In genomic region chr17:56425483-56425882, GRCh38 we compare ENCODE assay signal across 26 cellular contexts.
DNase-seq lines count a peak whose midpoint lies in the region; ATAC-seq, FAIRE-seq and TF ChIP-seq lines count a peak whose summit lies in the region.
"Had no signal": no experiment of that assay in that cellular context is flagged by ENCODE, and none has a peak within 500 bp of the region (broad histone marks: within the 10 kb centered on the region; RNA-seq: fewer than 3 reads in every experiment).

No MANE protein-coding gene starts in this region.

- H4K20me1 ChIP-seq in HepG2 (ENCODE audit: insufficient read depth, low read length): no peaks in the 10 kb centered on the region
- H4K20me1 ChIP-seq in BLaER1 treated with 17β-estradiol and CSF1 and Interleukin-3, amounts not matched to agents 10 nM and 100 nM: no peaks in the 10 kb centered on the region

- TF ChIP-seq POLR2A in HepG2 (IDR thresholded peaks at IDR 0.05; ENCODE audit: insufficient read depth in 1 of 2, low read depth in 2 of 2, low read length in 2 of 2) (no peak), right lobe of liver (IDR thresholded peaks at IDR 0.05) (no peak)

- H2BK5ac ChIP-seq in mesendoderm (ENCODE audit: low read length): no peak overlapping the region

- no peak overlapping the region for H4K5ac ChIP-seq in mesendoderm (ENCODE audit: low read length)

- no peak overlapping the region for H3K23ac ChIP-seq in mesendoderm (ENCODE audit: low read length)

- H3K79me2 ChIP-seq in HepG2 (ENCODE audit: insufficient read depth, low read length) (no peaks in the 10 kb centered on the region), mesendoderm (ENCODE audit: control insufficient read depth, insufficient read depth, low read length) (no peaks in the 10 kb centered on the region)

- H2BK120ac ChIP-seq in mesendoderm (ENCODE audit: low read depth, low read length): no peak overlapping the region

- CTCF ChIA-PET in HepG2 (lab: Yijun Ruan, JAX; ENCODE audit: low intra/inter-chr PET ratio, low total read pairs): no interaction called here

- no peak for DNase-seq in HepG2 (ENCODE audit: low spot score)
- no peak for DNase-seq in right lobe of liver
- DNase-seq in SJSA1 (ENCODE audit: low read depth in 1 of 2, low spot score in 2 of 2): no peak
- peak; percentile 21 for DNase-seq in mesendoderm
- no peak for DNase-seq in OCI-M1 (lab: John Stamatoyannopoulos, UW)
- no peak for DNase-seq in activated CD4-positive, alpha-beta T cell treated with anti-CD3 and anti-CD28 coated beads for 1 hour
- DNase-seq: 8988T; ACHN; AML-193; BE2C; Caco-2; CD4-positive, CD25-positive, alpha-beta regulatory T cell; CD8-positive, alpha-beta T cell; DMS153; DND-41; GM23248; H7; HCEC 1CT had no signal

- no peaks in the 10 kb centered on the region for H3K79me1 ChIP-seq in mesendoderm (ENCODE audit: low read length)

- peak; percentile 21 for FAIRE-seq in HepG2 (lab: Jason Lieb, UNC)
- FAIRE-seq: A549, G401.6, GM12892, GM19239, H1 had no signal

- H3K27ac ChIP-seq in HepG2 (ENCODE audit: extremely low read length, insufficient read depth, low read length) (no peak overlapping the region), right lobe of liver (no peak overlapping the region), SJSA1 (peak overlapping the region; percentile 82), mesendoderm (ENCODE audit: low read depth, low read length) (no peak overlapping the region)
- H3K27ac ChIP-seq in BLaER1 treated with 17β-estradiol and CSF1 and Interleukin-3, amounts not matched to agents 10 nM and 100 nM: no peak overlapping the region
- H3K27ac ChIP-seq: A549, C4-2B, GM23248 had no signal

- H3K4ac ChIP-seq in mesendoderm (ENCODE audit: low read depth, low read length): no peak overlapping the region

- no peak overlapping the region for H2AFZ ChIP-seq in HepG2 (ENCODE audit: low read length)
- H2AFZ ChIP-seq: GM23248 had no signal

- no peak overlapping the region for H3K4me3 ChIP-seq in HepG2 (replicated peaks in 1 of 3; ENCODE audit: insufficient read depth in 1 of 3, low read depth in 2 of 3, low read length in 3 of 3)
- H3K4me3 ChIP-seq in right lobe of liver: no peak overlapping the region
- no peak overlapping the region for H3K4me3 ChIP-seq in BLaER1 treated with 17β-estradiol and CSF1 and Interleukin-3, amounts not matched to agents 10 nM and 100 nM
- H3K4me3 ChIP-seq in SJSA1: no peak overlapping the region
- no peak overlapping the region for H3K4me3 ChIP-seq in mesendoderm (ENCODE audit: low read length)
- H3K4me3 ChIP-seq: A549, GM23248 had no signal

- no TSS peak for BruUV-seq in HepG2 (replicated peaks; lab: Mats Ljungman, UMichigan)

- H3K56ac ChIP-seq in mesendoderm (ENCODE audit: low read length): no peak overlapping the region

- ATAC-seq in HepG2 (no peak), right lobe of liver (no peak), GM18870 (IDR thresholded peaks at IDR 0.05; ENCODE audit: unreplicated experiment) (no peak)
- ATAC-seq: A549; CD8-positive, alpha-beta T cell had no signal

- H3K27me3 ChIP-seq in HepG2 (ENCODE audit: control insufficient read depth in 1 of 2, insufficient read depth in 2 of 2, low read length in 2 of 2) (no peaks in the 10 kb centered on the region), right lobe of liver (no peaks in the 10 kb centered on the region), SJSA1 (replicated peaks) (no peaks in the 10 kb centered on the region), mesendoderm (ENCODE audit: insufficient read depth, low read length, poor library complexity) (no peaks in the 10 kb centered on the region)
- H3K27me3 ChIP-seq in BLaER1 treated with 17β-estradiol and CSF1 and Interleukin-3, amounts not matched to agents 10 nM and 100 nM: no peaks in the 10 kb centered on the region
- H3K27me3 ChIP-seq: BE2C had no signal

- H3K4me2 ChIP-seq in HepG2 (ENCODE audit: low read depth, low read length) (no peak overlapping the region), mesendoderm (ENCODE audit: low read length) (no peak overlapping the region)
- peak overlapping the region in 6 of 11 experiments; percentile 8 to 57 (median 36); a peak in 9 of 22 replicates for H3K4me2 ChIP-seq in BLaER1 treated with 17β-estradiol and CSF1 and Interleukin-3, amounts not matched to agents 10 nM and 100 nM
- H3K4me2 ChIP-seq: A549 had no signal

- no peak overlapping the region for H3K9ac ChIP-seq in HepG2 (ENCODE audit: insufficient read depth, low read depth, low read length)
- no peak overlapping the region for H3K9ac ChIP-seq in BLaER1 treated with 17β-estradiol and CSF1 and Interleukin-3, amounts not matched to agents 10 nM and 100 nM
- no peak overlapping the region for H3K9ac ChIP-seq in mesendoderm (ENCODE audit: low read length)
- H3K9ac ChIP-seq: GM23248 had no signal

- 28% methylated on average over 4 of the region's 4 CpGs for WGBS in HepG2 (ENCODE audit: low lambda C conversion rate)
- 71% methylated on average over 4 of the region's 4 CpGs for WGBS in right lobe of liver (ENCODE audit: insufficient coverage, low coverage, low lambda C conversion rate, missing lambda C conversion rate)
- no CpG with 5 or more reads among the region's 4 CpGs for WGBS in mesendoderm (ENCODE audit: extremely low coverage, insufficient coverage, low lambda C conversion rate)

- H3K36me3 ChIP-seq in HepG2 (replicated peaks in 1 of 2; ENCODE audit: control insufficient read depth in 1 of 2, insufficient read depth in 2 of 2, low read length in 2 of 2) (no peaks in the 10 kb centered on the region), right lobe of liver (no peaks in the 10 kb centered on the region), SJSA1 (no peaks in the 10 kb centered on the region), mesendoderm (ENCODE audit: control insufficient read depth, insufficient read depth, low read length) (no peaks in the 10 kb centered on the region)
- H3K36me3 ChIP-seq in BLaER1 treated with 17β-estradiol and CSF1 and Interleukin-3, amounts not matched to agents 10 nM and 100 nM: no peaks in the 10 kb centered on the region
- H3K36me3 ChIP-seq: BE2C had no signal

- no peak overlapping the region for H4K8ac ChIP-seq in mesendoderm (ENCODE audit: low read depth, low read length)

- H3K18ac ChIP-seq in mesendoderm (ENCODE audit: low read length): no peak overlapping the region

- TF ChIP-seq CTCF in HepG2 (CRISPR knock-in tag; IDR thresholded peaks at IDR 0.05) (no peak), right lobe of liver (IDR thresholded peaks at IDR 0.05) (no peak)

- no peak overlapping the region for H2BK15ac ChIP-seq in mesendoderm (replicated peaks; ENCODE audit: low read depth)

- no peak for TF ChIP-seq EP300 in HepG2 (IDR thresholded peaks at IDR 0.05; ENCODE audit: low read depth in 2 of 2, low read length in 2 of 2)
- TF ChIP-seq EP300 in HepG2 (CRISPR knock-in tag; IDR thresholded peaks at IDR 0.05; ENCODE audit: borderline replicate concordance): no peak

- H3K9me3 ChIP-seq in HepG2 (ENCODE audit: low read length) (no peaks in the 10 kb centered on the region), right lobe of liver (no peaks in the 10 kb centered on the region), SJSA1 (replicated peaks) (no peaks in the 10 kb centered on the region)
- H3K9me3 ChIP-seq in BLaER1 treated with 17β-estradiol and CSF1 and Interleukin-3, amounts not matched to agents 10 nM and 100 nM (replicated peaks in 1 of 11): no peaks in the 10 kb centered on the region
- H3K9me3 ChIP-seq: A549, BE2C, Caco-2 had no signal

- TF ChIP-seq RAD21 in HepG2 (CRISPR knock-in tag; IDR thresholded peaks at IDR 0.05): no peak

- POLR2A ChIA-PET in HepG2 (lab: Yijun Ruan, JAX): no interaction called here

- H2AK5ac ChIP-seq in mesendoderm (ENCODE audit: low read length): no peak overlapping the region

- in situ Hi-C loops in HepG2 (cut with HindIII; ENCODE audit: extremely low pct_ligation_motif_present, low pct_unique_long_range_greater_than_20kb): no loop called here

- H3K4me1 ChIP-seq in HepG2 (ENCODE audit: insufficient read depth, low read length) (no peaks in the 10 kb centered on the region), right lobe of liver (no peaks in the 10 kb centered on the region), SJSA1 (replicated peaks) (peaks cover 29% of the 10 kb centered on the region), mesendoderm (ENCODE audit: control insufficient read depth, low read depth, low read length) (no peaks in the 10 kb centered on the region)
- H3K4me1 ChIP-seq in BLaER1 treated with 17β-estradiol and CSF1 and Interleukin-3, amounts not matched to agents 10 nM and 100 nM: peaks cover 0 to 66% (median 42%) of the 10 kb centered on the region in 10 experiments; a peak in 14 of 20 replicates
- H3K4me1 ChIP-seq: A549, BE2C, Caco-2 had no signal

- intact Hi-C loops in HepG2 (cut with micrococcal nuclease; ENCODE audit: unreplicated experiment): no loop called here
- intact Hi-C loops in right lobe of liver (cut with DNase I): no loop called here

TF ChIP-seq in HepG2, 621 proteins besides CTCF, POLR2A, EP300 and RAD21 (continues in another document):
- TF ChIP-seq ZFP62 (CRISPR knock-in tag; IDR thresholded peaks at IDR 0.05) (no peak), KLF11 (CRISPR knock-in tag; IDR thresholded peaks at IDR 0.05) (no peak), HNRNPLL (IDR thresholded peaks at IDR 0.05; ENCODE audit: low read depth, low read length, poor library complexity, severe bottlenecking) (no peak), NKX3-1 (CRISPR knock-in tag; IDR thresholded peaks at IDR 0.05) (no peak), ZXDC (CRISPR knock-in tag; IDR thresholded peaks at IDR 0.05) (no peak), ZNF101 (CRISPR knock-in tag; IDR thresholded peaks at IDR 0.05; ENCODE audit: borderline replicate concordance, low read depth) (no peak), SALL1 (CRISPR knock-in tag; IDR thresholded peaks at IDR 0.05) (no peak), CHD4 (IDR thresholded peaks at IDR 0.05; ENCODE audit: borderline replicate concordance, low read length) (no peak), DMAP1 (CRISPR knock-in tag; IDR thresholded peaks at IDR 0.05) (no peak)

Comparison
In these comparisons a context has a peak if more than half of its experiments do, and no peak if none do; other contexts are left out.
1. H3K4me2 ChIP-seq: peak in BLaER1 treated with 17β-estradiol and CSF1 and Interleukin-3, amounts not matched to agents 10 nM and 100 nM (6 of 11); none in HepG2 (single experiment) and mesendoderm (single experiment).